In the genomic region with DNA sequence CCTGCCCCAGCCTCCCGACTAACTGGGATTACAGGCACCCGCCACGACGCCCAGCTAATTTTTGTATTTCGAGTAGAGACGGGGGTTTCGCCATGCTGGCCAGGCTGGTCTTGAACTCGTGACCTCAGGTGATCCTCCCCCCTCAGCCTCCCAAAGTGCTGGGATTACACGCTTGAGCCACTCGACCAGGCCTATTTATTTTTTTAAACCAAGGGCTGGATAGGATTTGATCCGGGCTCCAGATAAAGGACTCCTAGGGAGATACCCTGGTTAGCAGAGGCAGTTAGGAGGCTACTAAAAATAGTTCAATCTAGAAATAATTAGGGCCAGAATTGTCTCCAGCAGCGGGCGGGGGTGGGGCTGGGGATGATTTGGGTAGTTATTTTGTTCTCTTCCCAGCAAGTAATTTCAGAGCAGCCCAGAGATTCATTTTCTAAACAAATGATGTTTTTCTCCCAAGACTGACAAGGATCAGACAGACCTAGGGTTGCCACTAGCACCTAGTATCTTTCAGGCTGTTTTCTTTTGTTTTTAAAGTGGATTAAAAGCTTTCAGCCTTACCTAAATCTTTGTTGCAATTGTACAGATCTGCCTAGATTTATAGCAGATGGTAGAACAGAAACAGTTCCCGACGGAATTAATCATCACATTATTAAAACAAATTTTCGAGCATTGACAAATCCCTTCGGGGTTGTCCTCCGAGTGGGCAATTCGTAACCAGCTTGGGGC, we compare ENCODE assay signal across 1 cellular context.
TF ChIP-seq lines count a peak whose summit lies in the region.

No MANE protein-coding gene starts in this region.

TF ChIP-seq in HEK293, 187 proteins besides CTCF, POLR2A, EP300 and RAD21 (continued from another document):
- TF ChIP-seq TRIM28 (IDR thresholded peaks at IDR 0.05; ENCODE audit: borderline replicate concordance, low read length) (no peak; the same call in 1 of the 2 replicates), KLF7 (tag by site-specific recombination; IDR thresholded peaks at IDR 0.05; ENCODE audit: borderline replicate concordance) (peak; percentile 42; the same call in 1 of the 2 replicates), ZNF16 (tag by site-specific recombination; IDR thresholded peaks at IDR 0.05; ENCODE audit: low read depth) (no peak), ZXDB (tag by site-specific recombination; IDR thresholded peaks at IDR 0.05) (peak; percentile 55), OVOL3 (tag by site-specific recombination; IDR thresholded peaks at IDR 0.05) (0 out of 2 replicates have a peak, but pooled peaks have one; percentile 6), ZNF350 (tag by site-specific recombination; IDR thresholded peaks at IDR 0.05) (no peak), HOXC10 (CRISPR knock-in tag; IDR thresholded peaks at IDR 0.05) (no peak), ZNF140 (tag by site-specific recombination; IDR thresholded peaks at IDR 0.05) (no peak), GLIS2 (tag by site-specific recombination; IDR thresholded peaks at IDR 0.05) (0 out of 2 replicates have a peak, but pooled peaks have one; percentile 9), ZIC2 (tag by site-specific recombination; IDR thresholded peaks at IDR 0.05) (peak; percentile 80), SCRT1 (tag by site-specific recombination; IDR thresholded peaks at IDR 0.05; ENCODE audit: borderline replicate concordance) (no peak), ZNF585B (tag by site-specific recombination; IDR thresholded peaks at IDR 0.05) (no peak), ZNF366 (tag by site-specific recombination; conservative IDR thresholded peaks at IDR 0.05) (0 out of 2 replicates have a peak, but pooled peaks have one; percentile 25), ZBTB8A (tag by site-specific recombination; IDR thresholded peaks at IDR 0.05) (peak; percentile 20; the same call in 1 of the 2 replicates), FEZF1 (tag by site-specific recombination; IDR thresholded peaks at IDR 0.05) (no peak), GLIS1 (tag by site-specific recombination; IDR thresholded peaks at IDR 0.05) (peak; percentile 98)
- TF ChIP-seq, protein P1, sequence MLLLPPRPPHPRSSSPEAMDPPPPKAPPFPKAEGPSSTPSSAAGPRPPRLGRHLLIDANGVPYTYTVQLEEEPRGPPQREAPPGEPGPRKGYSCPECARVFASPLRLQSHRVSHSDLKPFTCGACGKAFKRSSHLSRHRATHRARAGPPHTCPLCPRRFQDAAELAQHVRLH (tag by site-specific recombination; IDR thresholded peaks at IDR 0.05) = peak; percentile 75; the same call in 1 of the 2 replicates
- TF ChIP-seq, protein P2, sequence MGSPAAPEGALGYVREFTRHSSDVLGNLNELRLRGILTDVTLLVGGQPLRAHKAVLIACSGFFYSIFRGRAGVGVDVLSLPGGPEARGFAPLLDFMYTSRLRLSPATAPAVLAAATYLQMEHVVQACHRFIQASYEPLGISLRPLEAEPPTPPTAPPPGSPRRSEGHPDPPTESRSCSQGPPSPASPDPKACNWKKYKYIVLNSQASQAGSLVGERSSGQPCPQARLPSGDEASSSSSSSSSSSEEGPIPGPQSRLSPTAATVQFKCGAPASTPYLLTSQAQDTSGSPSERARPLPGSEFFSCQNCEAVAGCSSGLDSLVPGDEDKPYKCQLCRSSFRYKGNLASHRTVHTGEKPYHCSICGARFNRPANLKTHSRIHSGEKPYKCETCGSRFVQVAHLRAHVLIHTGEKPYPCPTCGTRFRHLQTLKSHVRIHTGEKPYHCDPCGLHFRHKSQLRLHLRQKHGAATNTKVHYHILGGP (tag by site-specific recombination; IDR thresholded peaks at IDR 0.05) = peak; percentile 27; the same call in 1 of the 2 replicates
- TF ChIP-seq, protein P3, sequence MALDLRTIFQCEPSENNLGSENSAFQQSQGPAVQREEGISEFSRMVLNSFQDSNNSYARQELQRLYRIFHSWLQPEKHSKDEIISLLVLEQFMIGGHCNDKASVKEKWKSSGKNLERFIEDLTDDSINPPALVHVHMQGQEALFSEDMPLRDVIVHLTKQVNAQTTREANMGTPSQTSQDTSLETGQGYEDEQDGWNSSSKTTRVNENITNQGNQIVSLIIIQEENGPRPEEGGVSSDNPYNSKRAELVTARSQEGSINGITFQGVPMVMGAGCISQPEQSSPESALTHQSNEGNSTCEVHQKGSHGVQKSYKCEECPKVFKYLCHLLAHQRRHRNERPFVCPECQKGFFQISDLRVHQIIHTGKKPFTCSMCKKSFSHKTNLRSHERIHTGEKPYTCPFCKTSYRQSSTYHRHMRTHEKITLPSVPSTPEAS (tag by site-specific recombination; IDR thresholded peaks at IDR 0.05) = no peak
- TF ChIP-seq, protein P4, sequence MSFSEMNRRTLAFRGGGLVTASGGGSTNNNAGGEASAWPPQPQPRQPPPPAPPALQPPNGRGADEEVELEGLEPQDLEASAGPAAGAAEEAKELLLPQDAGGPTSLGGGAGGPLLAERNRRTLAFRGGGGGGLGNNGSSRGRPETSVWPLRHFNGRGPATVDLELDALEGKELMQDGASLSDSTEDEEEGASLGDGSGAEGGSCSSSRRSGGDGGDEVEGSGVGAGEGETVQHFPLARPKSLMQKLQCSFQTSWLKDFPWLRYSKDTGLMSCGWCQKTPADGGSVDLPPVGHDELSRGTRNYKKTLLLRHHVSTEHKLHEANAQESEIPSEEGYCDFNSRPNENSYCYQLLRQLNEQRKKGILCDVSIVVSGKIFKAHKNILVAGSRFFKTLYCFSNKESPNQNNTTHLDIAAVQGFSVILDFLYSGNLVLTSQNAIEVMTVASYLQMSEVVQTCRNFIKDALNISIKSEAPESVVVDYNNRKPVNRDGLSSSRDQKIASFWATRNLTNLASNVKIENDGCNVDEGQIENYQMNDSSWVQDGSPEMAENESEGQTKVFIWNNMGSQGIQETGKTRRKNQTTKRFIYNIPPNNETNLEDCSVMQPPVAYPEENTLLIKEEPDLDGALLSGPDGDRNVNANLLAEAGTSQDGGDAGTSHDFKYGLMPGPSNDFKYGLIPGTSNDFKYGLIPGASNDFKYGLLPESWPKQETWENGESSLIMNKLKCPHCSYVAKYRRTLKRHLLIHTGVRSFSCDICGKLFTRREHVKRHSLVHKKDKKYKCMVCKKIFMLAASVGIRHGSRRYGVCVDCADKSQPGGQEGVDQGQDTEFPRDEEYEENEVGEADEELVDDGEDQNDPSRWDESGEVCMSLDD (tag by site-specific recombination; IDR thresholded peaks at IDR 0.05) = no peak; the same call in 1 of the 2 replicates
- TF ChIP-seq, protein P5, sequence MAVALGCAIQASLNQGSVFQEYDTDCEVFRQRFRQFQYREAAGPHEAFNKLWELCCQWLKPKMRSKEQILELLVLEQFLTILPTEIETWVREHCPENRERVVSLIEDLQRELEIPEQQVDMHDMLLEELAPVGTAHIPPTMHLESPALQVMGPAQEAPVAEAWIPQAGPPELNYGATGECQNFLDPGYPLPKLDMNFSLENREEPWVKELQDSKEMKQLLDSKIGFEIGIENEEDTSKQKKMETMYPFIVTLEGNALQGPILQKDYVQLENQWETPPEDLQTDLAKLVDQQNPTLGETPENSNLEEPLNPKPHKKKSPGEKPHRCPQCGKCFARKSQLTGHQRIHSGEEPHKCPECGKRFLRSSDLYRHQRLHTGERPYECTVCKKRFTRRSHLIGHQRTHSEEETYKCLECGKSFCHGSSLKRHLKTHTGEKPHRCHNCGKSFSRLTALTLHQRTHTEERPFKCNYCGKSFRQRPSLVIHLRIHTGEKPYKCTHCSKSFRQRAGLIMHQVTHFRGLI (tag by site-specific recombination; IDR thresholded peaks at IDR 0.05) = no peak
- TF ChIP-seq, protein P6, sequence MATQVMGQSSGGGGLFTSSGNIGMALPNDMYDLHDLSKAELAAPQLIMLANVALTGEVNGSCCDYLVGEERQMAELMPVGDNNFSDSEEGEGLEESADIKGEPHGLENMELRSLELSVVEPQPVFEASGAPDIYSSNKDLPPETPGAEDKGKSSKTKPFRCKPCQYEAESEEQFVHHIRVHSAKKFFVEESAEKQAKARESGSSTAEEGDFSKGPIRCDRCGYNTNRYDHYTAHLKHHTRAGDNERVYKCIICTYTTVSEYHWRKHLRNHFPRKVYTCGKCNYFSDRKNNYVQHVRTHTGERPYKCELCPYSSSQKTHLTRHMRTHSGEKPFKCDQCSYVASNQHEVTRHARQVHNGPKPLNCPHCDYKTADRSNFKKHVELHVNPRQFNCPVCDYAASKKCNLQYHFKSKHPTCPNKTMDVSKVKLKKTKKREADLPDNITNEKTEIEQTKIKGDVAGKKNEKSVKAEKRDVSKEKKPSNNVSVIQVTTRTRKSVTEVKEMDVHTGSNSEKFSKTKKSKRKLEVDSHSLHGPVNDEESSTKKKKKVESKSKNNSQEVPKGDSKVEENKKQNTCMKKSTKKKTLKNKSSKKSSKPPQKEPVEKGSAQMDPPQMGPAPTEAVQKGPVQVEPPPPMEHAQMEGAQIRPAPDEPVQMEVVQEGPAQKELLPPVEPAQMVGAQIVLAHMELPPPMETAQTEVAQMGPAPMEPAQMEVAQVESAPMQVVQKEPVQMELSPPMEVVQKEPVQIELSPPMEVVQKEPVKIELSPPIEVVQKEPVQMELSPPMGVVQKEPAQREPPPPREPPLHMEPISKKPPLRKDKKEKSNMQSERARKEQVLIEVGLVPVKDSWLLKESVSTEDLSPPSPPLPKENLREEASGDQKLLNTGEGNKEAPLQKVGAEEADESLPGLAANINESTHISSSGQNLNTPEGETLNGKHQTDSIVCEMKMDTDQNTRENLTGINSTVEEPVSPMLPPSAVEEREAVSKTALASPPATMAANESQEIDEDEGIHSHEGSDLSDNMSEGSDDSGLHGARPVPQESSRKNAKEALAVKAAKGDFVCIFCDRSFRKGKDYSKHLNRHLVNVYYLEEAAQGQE (tag by site-specific recombination; IDR thresholded peaks at IDR 0.05) = no peak
- TF ChIP-seq, protein P7, sequence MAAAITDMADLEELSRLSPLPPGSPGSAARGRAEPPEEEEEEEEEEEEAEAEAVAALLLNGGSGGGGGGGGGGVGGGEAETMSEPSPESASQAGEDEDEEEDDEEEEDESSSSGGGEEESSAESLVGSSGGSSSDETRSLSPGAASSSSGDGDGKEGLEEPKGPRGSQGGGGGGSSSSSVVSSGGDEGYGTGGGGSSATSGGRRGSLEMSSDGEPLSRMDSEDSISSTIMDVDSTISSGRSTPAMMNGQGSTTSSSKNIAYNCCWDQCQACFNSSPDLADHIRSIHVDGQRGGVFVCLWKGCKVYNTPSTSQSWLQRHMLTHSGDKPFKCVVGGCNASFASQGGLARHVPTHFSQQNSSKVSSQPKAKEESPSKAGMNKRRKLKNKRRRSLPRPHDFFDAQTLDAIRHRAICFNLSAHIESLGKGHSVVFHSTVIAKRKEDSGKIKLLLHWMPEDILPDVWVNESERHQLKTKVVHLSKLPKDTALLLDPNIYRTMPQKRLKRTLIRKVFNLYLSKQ (tag by site-specific recombination; IDR thresholded peaks at IDR 0.05; ENCODE audit: borderline replicate concordance) = no peak
- TF ChIP-seq, protein P8, sequence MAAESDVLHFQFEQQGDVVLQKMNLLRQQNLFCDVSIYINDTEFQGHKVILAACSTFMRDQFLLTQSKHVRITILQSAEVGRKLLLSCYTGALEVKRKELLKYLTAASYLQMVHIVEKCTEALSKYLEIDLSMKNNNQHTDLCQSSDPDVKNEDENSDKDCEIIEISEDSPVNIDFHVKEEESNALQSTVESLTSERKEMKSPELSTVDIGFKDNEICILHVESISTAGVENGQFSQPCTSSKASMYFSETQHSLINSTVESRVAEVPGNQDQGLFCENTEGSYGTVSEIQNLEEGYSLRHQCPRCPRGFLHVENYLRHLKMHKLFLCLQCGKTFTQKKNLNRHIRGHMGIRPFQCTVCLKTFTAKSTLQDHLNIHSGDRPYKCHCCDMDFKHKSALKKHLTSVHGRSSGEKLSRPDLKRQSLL (tag by site-specific recombination; IDR thresholded peaks at IDR 0.05) = peak; percentile 77
- TF ChIP-seq, protein P9, sequence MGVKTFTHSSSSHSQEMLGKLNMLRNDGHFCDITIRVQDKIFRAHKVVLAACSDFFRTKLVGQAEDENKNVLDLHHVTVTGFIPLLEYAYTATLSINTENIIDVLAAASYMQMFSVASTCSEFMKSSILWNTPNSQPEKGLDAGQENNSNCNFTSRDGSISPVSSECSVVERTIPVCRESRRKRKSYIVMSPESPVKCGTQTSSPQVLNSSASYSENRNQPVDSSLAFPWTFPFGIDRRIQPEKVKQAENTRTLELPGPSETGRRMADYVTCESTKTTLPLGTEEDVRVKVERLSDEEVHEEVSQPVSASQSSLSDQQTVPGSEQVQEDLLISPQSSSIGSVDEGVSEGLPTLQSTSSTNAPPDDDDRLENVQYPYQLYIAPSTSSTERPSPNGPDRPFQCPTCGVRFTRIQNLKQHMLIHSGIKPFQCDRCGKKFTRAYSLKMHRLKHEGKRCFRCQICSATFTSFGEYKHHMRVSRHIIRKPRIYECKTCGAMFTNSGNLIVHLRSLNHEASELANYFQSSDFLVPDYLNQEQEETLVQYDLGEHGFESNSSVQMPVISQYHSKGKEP (tag by site-specific recombination; IDR thresholded peaks at IDR 0.05) = peak; percentile 30; the same call in 1 of the 2 replicates
